Comparison of ENCODE assay signal across 9 cellular contexts in genomic region chr18:47174545-47175116, GRCh38. TPM values are rescaled to one million over a fixed set of nuclear protein-coding genes. Genes with fewer than 3 reads are reported as not detected.
DNase-seq lines count a peak whose midpoint lies in the region; ATAC-seq and TF ChIP-seq lines count a peak whose summit lies in the region.
"Had no signal": no experiment of that assay in that cellular context is flagged by ENCODE, and none has a peak within 500 bp of the region (broad histone marks: within the 10 kb centered on the region; RNA-seq: fewer than 3 reads in every experiment).

No MANE protein-coding gene starts in this region.

- no peak for DNase-seq in left ventricle myocardium inferior
- no peak for DNase-seq in Right ventricle myocardium superior
- DNase-seq in astrocyte of the spinal cord (ENCODE audit: low read depth, low spot score) = no peak
- DNase-seq in left colon = no peak
- DNase-seq in aorta = no peak
- DNase-seq in lower leg skin (ENCODE audit: low spot score in 2 of 2) = no peak
- DNase-seq in NCI-H2196 (lab: John Stamatoyannopoulos, UW; ENCODE audit: unreplicated experiment) = no peak
- DNase-seq: NCI-H1092 had no signal

- no peaks in the 10 kb centered on the region for H3K36me3 ChIP-seq in left ventricle myocardium inferior
- H3K36me3 ChIP-seq in aorta (ENCODE audit: control insufficient read depth in 1 of 2, insufficient read depth in 2 of 2, low read length in 1 of 2) = no peaks in the 10 kb centered on the region

- 73 to 75% methylated on average over 13 of the region's 13 CpGs for WGBS in aorta, 2 donors
- 71 to 75% methylated on average over 13 of the region's 13 CpGs for WGBS in lower leg skin, 2 donors

- H3K4me3 ChIP-seq in left ventricle myocardium inferior = peak overlapping the region; percentile 88
- peak overlapping the region; percentile 87 for H3K4me3 ChIP-seq in astrocyte of the spinal cord (ENCODE audit: low read depth, low read length)
- H3K4me3 ChIP-seq in aorta (ENCODE audit: low read length in 2 of 2) = peak overlapping the region; percentile 95 to 100
- no peak overlapping the region for H3K4me3 ChIP-seq in lower leg skin (ENCODE audit: low read depth, poor library complexity, severe bottlenecking)

- ATAC-seq in Right ventricle myocardium superior (ENCODE audit: poor library complexity) = no peak
- peak; percentile 64 for ATAC-seq in left colon
- ATAC-seq in aorta (ENCODE audit: low FRiP score) = no peak
- no peak for ATAC-seq in HG03108 (IDR thresholded peaks at IDR 0.05; ENCODE audit: unreplicated experiment)

- H3K27me3 ChIP-seq in left ventricle myocardium inferior (ENCODE audit: low read depth) = no peaks in the 10 kb centered on the region
- no peaks in the 10 kb centered on the region for H3K27me3 ChIP-seq in aorta (ENCODE audit: control insufficient read depth in 1 of 2, insufficient read depth in 2 of 2, low read length in 1 of 2)

- H3K27ac ChIP-seq in left ventricle myocardium inferior (replicated peaks) (no peak overlapping the region), aorta (ENCODE audit: low read depth in 1 of 2, low read length in 2 of 2) (no peak overlapping the region)

- H3K9me3 ChIP-seq in left ventricle myocardium inferior (replicated peaks) = no peaks in the 10 kb centered on the region
- H3K9me3 ChIP-seq in aorta (ENCODE audit: control insufficient read depth, low read length) = no peaks in the 10 kb centered on the region

- peaks cover 51% of the 10 kb centered on the region for H3K4me1 ChIP-seq in left ventricle myocardium inferior
- H3K4me1 ChIP-seq in aorta (ENCODE audit: control insufficient read depth in 1 of 2, insufficient read depth in 2 of 2, low read length in 2 of 2) = peaks cover 0 to 2% of the 10 kb centered on the region in 2 donors

- in situ Hi-C loops in astrocyte of the spinal cord (cut with HindIII; ENCODE audit: low sequenced_read_pairs) = no loop called here

- no peak for TF ChIP-seq POLR2A in lower leg skin (IDR thresholded peaks at IDR 0.05)

- no peak for TF ChIP-seq CTCF in left ventricle myocardium inferior (IDR thresholded peaks at IDR 0.05; ENCODE audit: borderline replicate concordance)
- TF ChIP-seq CTCF in astrocyte of the spinal cord (IDR thresholded peaks at IDR 0.05; ENCODE audit: low read depth, low read length) = no peak
- TF ChIP-seq CTCF in lower leg skin (IDR thresholded peaks at IDR 0.05) = no peak

- intact Hi-C loops in left ventricle myocardium inferior (cut with micrococcal nuclease) (no loop called here), Right ventricle myocardium superior (cut with DNase I) (no loop called here), left colon (cut with DNase I, micrococcal nuclease) (no loop called here), aorta (cut with DNase I) (loop anchor here in 1 of 2 donors (5.0 kb wide), 1 partner anchor 37 kb away; no protein-coding TSS in a partner anchor), lower leg skin (cut with DNase I; ENCODE audit: low total_unique reads) (no loop called here)

RNA-seq across cellular contexts. Expression of gene IER3IP1, which starts 1.5 kb away (rescaled TPM):
- total RNA-seq in left ventricle myocardium inferior = 9.6 TPM
- total RNA-seq in Right ventricle myocardium superior = 7.8 TPM
- 10 to 100 TPM; 10.4 to 11.0 TPM for total RNA-seq in left colon
- 10 to 100 TPM in 1 of 2 donors, 1 to 10 TPM in 1; 9.8 to 10.6 TPM for total RNA-seq in aorta
- 10 to 100 TPM; 10.9 to 19.5 TPM for polyA plus RNA-seq in aorta
- total RNA-seq in lower leg skin = 10 to 100 TPM in 2 of 4 donors, 1 to 10 TPM in 2; 7.1 to 14.5 (median 11.2) TPM

RNA-seq across cellular contexts. Expression of gene HDHD2, which starts 24.3 kb away (rescaled TPM):
- total RNA-seq in left ventricle myocardium inferior (42.3 TPM), Right ventricle myocardium superior (30.7 TPM), left colon (10 to 100 TPM; 34.5 to 40.1 TPM), aorta (10 to 100 TPM; 30.1 to 34.1 TPM), lower leg skin (10 to 100 TPM; 12.9 to 30.0 (median 15.9) TPM)
- 10 to 100 TPM; 19.2 to 26.2 TPM for polyA plus RNA-seq in aorta
